ENCODE assay signal across 1 cellular context in genomic region chr10:68559872-68560200, GRCh38.
A peak's percentile ranks its signal among the peaks of the same experiment; 100 is the strongest.
TF ChIP-seq lines count a peak whose summit lies in the region.

No MANE protein-coding gene starts in this region.

TF ChIP-seq in HCT116, 20 proteins besides CTCF, POLR2A, EP300 and RAD21 (continued from another document):
- no peak for TF ChIP-seq ELF1 (IDR thresholded peaks at IDR 0.05; ENCODE audit: borderline replicate concordance, low read depth)
- no peak for TF ChIP-seq TCF7L2 (IDR thresholded peaks at IDR 0.05; ENCODE audit: borderline replicate concordance, extremely low read depth, insufficient read depth, insufficient read length)
- no peak for TF ChIP-seq SIN3A (IDR thresholded peaks at IDR 0.05; ENCODE audit: low read depth)
- TF ChIP-seq CEBPB (IDR thresholded peaks at IDR 0.05; ENCODE audit: low read depth), result peak; percentile 78
- 0 out of 2 replicates have a peak, but pooled peaks have one; percentile 37 for TF ChIP-seq CBX3 (IDR thresholded peaks at IDR 0.05; ENCODE audit: low read depth)
